Comparison of ENCODE assay signal across 10 cellular contexts in the genomic region with DNA sequence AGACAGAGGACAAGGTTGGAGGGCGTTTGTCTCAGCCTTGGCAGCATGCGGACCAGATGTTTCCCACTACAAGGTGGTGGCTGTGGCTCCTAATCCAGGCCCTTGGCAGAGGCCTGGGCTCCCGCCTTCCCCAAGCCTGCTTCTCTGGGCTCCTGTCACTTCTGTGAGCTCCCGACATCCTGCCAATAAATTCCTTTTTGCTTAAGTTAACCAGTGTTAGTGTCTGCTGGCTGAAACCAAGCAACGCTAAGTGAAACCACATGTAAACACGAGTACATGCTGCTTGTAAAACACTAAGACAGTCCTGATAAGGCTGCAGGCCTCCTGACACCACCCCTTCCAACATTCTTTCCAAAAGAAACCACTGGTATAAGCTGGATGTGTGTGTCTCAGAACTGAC.
DNase-seq lines count a peak whose midpoint lies in the region; ATAC-seq and TF ChIP-seq lines count a peak whose summit lies in the region.
"Had no signal": no experiment of that assay in that cellular context is flagged by ENCODE, and none has a peak within 500 bp of the region (broad histone marks: within the 10 kb centered on the region; RNA-seq: fewer than 3 reads in every experiment).

No MANE protein-coding gene starts in this region.

- H3K36me3 ChIP-seq in SK-N-MC (ENCODE audit: insufficient read depth, low read length) = no peaks in the 10 kb centered on the region
- H3K36me3 ChIP-seq in prostate gland = no peaks in the 10 kb centered on the region
- H3K36me3 ChIP-seq: neutrophil had no signal

- no peaks in the 10 kb centered on the region for H3K9me3 ChIP-seq in SK-N-MC (ENCODE audit: low read depth, low read length)
- H3K9me3 ChIP-seq in prostate gland = no peaks in the 10 kb centered on the region
- H3K9me3 ChIP-seq: neutrophil had no signal

- no peak for ATAC-seq in HG02870 (IDR thresholded peaks at IDR 0.05; ENCODE audit: unreplicated experiment)

- WGBS in prostate gland = 8% methylated on average over 6 of the region's 6 CpGs

- intact Hi-C loops in prostate gland (cut with DNase I) = loop anchor here (2.0 to 10.0 kb wide), 2 partner anchors 168 to 380 kb away; no protein-coding TSS in a partner anchor

- no peak overlapping the region for H3K9ac ChIP-seq in SK-N-MC (ENCODE audit: insufficient read length)

- no peaks in the 10 kb centered on the region for H3K27me3 ChIP-seq in prostate gland (replicated peaks; ENCODE audit: insufficient read depth)
- H3K27me3 ChIP-seq: neutrophil had no signal

- no peak for TF ChIP-seq POLR2A in prostate gland (IDR thresholded peaks at IDR 0.05)

- peak overlapping the region; percentile 49 for H3K4me3 ChIP-seq in SK-N-MC
- no peak overlapping the region for H3K4me3 ChIP-seq in prostate gland

- TF ChIP-seq CTCF in prostate gland (IDR thresholded peaks at IDR 0.05) = no peak

- H3K27ac ChIP-seq in SK-N-MC (peak overlapping the region; percentile 89), prostate gland (peak overlapping the region; percentile 64 to 79)
- H3K27ac ChIP-seq: neutrophil had no signal

- DNase-seq in DMS79 treated with DMSO at 0.1 percent for 48 hours (lab: John Stamatoyannopoulos, UW) (peak; percentile 48), SK-N-MC (ENCODE audit: low read depth, low spot score) (peak; percentile 66), glomerular visceral epithelial cell (ENCODE audit: extremely low spot score) (peak; percentile 48), prostate gland (ENCODE audit: low spot score) (peak; percentile 84), NCI-H1048 (lab: John Stamatoyannopoulos, UW) (no peak), NCI-H2081 (lab: John Stamatoyannopoulos, UW) (no peak), COLO829 (ENCODE audit: low spot score) (no peak)
- DNase-seq: activated naive CD4-positive, alpha-beta T cell treated with anti-CD3 and anti-CD28 coated beads, Interleukin-2, amount 10 ng/mL, durations not matched to agents 7 days and 5 days had no signal

- H3K4me1 ChIP-seq in prostate gland (replicated peaks) = peaks cover 14% of the 10 kb centered on the region

Comparison
In these comparisons a context has a peak if more than half of its experiments do, and no peak if none do; other contexts are left out.
1. DNase-seq: peak in DMS79 treated with DMSO at 0.1 percent for 48 hours (single experiment), SK-N-MC (single experiment), glomerular visceral epithelial cell (single experiment) and prostate gland (single experiment); none in NCI-H1048 (single experiment), NCI-H2081 (0 of 2) and COLO829 (single experiment).